Comparison of ENCODE assay signal across 8 cellular contexts in the genomic region with DNA sequence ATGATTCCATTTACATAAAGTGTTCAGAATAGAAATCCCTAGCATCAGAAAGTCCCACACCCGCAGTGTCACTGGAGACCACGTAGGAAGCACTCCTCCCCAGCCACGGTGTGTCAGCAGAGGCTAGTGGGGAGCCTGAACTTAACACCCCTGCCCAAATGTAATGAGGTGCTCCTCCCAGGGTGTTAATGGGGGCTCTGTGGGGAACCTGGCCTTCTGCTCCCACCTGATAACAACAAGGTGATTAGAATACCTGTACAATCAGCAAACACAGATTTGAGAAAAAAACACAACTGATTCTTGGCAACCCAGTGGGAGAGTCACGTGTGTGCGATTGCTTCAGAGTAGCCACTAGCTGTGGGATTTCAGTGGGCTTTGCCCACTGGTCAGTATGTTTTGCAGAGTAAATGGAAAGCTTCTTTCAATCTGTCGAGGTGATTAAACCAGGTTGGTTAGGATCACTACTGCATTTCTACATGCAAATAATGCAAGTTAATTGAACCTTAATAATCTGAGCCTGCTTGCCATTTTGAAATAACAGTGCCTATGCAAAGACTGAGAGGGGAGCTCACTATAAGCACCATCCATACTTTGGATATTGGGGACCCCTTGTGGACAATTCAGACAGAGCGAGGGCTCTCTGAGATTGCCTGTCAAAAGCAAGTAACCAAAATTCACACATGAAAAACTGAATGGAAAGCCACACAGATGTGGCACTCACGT. TPM values are rescaled to one million over a fixed set of nuclear protein-coding genes. Genes with fewer than 3 reads are reported as not detected.
DNase-seq lines count a peak whose midpoint lies in the region; ATAC-seq, FAIRE-seq and TF ChIP-seq lines count a peak whose summit lies in the region.

No MANE protein-coding gene starts in this region.

- H3K36me3 Mint-ChIP-seq in CD4-positive, alpha-beta memory T cell, result no peaks in the 10 kb centered on the region
- no peaks in the 10 kb centered on the region for H3K36me3 Mint-ChIP-seq in activated CD8-positive, alpha-beta T cell treated with anti-CD3 and anti-CD28 coated beads for 36 hours (ENCODE audit: low read depth)

- no peaks in the 10 kb centered on the region for H3K4me1 ChIP-seq in CD4-positive, alpha-beta memory T cell (ENCODE audit: insufficient read depth, low read length)
- H3K4me1 ChIP-seq in foreskin keratinocyte (no peaks in the 10 kb centered on the region), pancreas (peaks cover 0 to 4% (median 0%) of the 10 kb centered on the region in 3 donors)

- 30 to 31% methylated on average over 8 of the region's 8 CpGs for WGBS in pancreas, 2 donors

- TF ChIP-seq CTCF in activated CD8-positive, alpha-beta T cell treated with anti-CD3 and anti-CD28 coated beads for 36 hours (IDR thresholded peaks at IDR 0.05), result peak; percentile 67
- peak; percentile 77 for TF ChIP-seq CTCF in foreskin keratinocyte (conservative IDR thresholded peaks at IDR 0.05)
- TF ChIP-seq CTCF in pancreas (IDR thresholded peaks at IDR 0.05), result peak in 3 of 4 donors; percentile 17 to 25 (median 24)

- H3K27me3 Mint-ChIP-seq in CD4-positive, alpha-beta memory T cell, result peaks cover 3 to 12% of the 10 kb centered on the region in 2 donors
- H3K27me3 Mint-ChIP-seq in activated CD8-positive, alpha-beta T cell treated with anti-CD3 and anti-CD28 coated beads for 36 hours, result peaks cover 1% of the 10 kb centered on the region

- POLR2A ChIA-PET in CD4-positive, alpha-beta memory T cell (lab: Charles Lee; ENCODE audit: partially characterized antibody), result no interaction called here
- POLR2A ChIA-PET in activated CD8-positive, alpha-beta T cell treated with anti-CD3 and anti-CD28 coated beads for 36 hours (lab: Charles Lee), result no interaction called here

- no peak for FAIRE-seq in pancreas (lab: Jason Lieb, UNC)

- no peak overlapping the region for H3K27ac ChIP-seq in CD4-positive, alpha-beta memory T cell (ENCODE audit: low read depth, low read length)
- H3K27ac ChIP-seq in foreskin keratinocyte (no peak overlapping the region), pancreas (no peak overlapping the region)

- intact Hi-C loops in CD4-positive, alpha-beta memory T cell (cut with micrococcal nuclease), result loop anchor here (1.0 kb wide), 1 partner anchor 93 kb away; no protein-coding TSS in a partner anchor
- intact Hi-C loops in activated CD8-positive, alpha-beta T cell treated with anti-CD3 and anti-CD28 coated beads for 36 hours (cut with micrococcal nuclease), result no loop called here
- intact Hi-C loops in pancreas (cut with DNase I), result loop anchor here in 1 of 3 donors (10.0 kb wide), 1 partner anchor 96 kb away; no protein-coding TSS in a partner anchor

- H3K27ac Mint-ChIP-seq in CD4-positive, alpha-beta memory T cell, result no peak overlapping the region
- no peak overlapping the region for H3K27ac Mint-ChIP-seq in activated CD8-positive, alpha-beta T cell treated with anti-CD3 and anti-CD28 coated beads for 36 hours

- peaks cover 0 to 1% (median 0%) of the 10 kb centered on the region in 8 donors for H3K9me3 Mint-ChIP-seq in CD4-positive, alpha-beta memory T cell
- H3K9me3 Mint-ChIP-seq in activated CD8-positive, alpha-beta T cell treated with anti-CD3 and anti-CD28 coated beads for 36 hours, result no peaks in the 10 kb centered on the region

- H3K4me1 Mint-ChIP-seq in CD4-positive, alpha-beta memory T cell, result no peaks in the 10 kb centered on the region
- H3K4me1 Mint-ChIP-seq in activated CD8-positive, alpha-beta T cell treated with anti-CD3 and anti-CD28 coated beads for 36 hours (ENCODE audit: low read depth), result no peaks in the 10 kb centered on the region

- no peaks in the 10 kb centered on the region for H3K36me3 ChIP-seq in CD4-positive, alpha-beta memory T cell (ENCODE audit: insufficient read depth, low read length)
- H3K36me3 ChIP-seq in H7 (replicated peaks; ENCODE audit: control insufficient read depth, insufficient read depth, low read length) (no peaks in the 10 kb centered on the region), pancreas (no peaks in the 10 kb centered on the region)

- H3K9me3 ChIP-seq in CD4-positive, alpha-beta memory T cell (ENCODE audit: control insufficient read depth in 1 of 2, low read length in 2 of 2), result no peaks in the 10 kb centered on the region
- no peaks in the 10 kb centered on the region for H3K9me3 ChIP-seq in pancreas

- peak; percentile 88 for ATAC-seq in activated CD8-positive, alpha-beta T cell treated with anti-CD3 and anti-CD28 coated beads for 36 hours
- peak; percentile 60 for ATAC-seq in foreskin keratinocyte
- ATAC-seq in pancreas, result peak in 3 of 4 donors; percentile 63 to 76 (median 72)
- no peak for ATAC-seq in GM19463 (IDR thresholded peaks at IDR 0.05; ENCODE audit: unreplicated experiment)
- ATAC-seq in HG02885 (IDR thresholded peaks at IDR 0.05; ENCODE audit: poor library complexity, unreplicated experiment), result no peak

- CTCF ChIA-PET in CD4-positive, alpha-beta memory T cell (lab: Charles Lee; ENCODE audit: partially characterized antibody), result interaction anchor here (0.7 to 3.2 kb wide), 9 partner anchors 20 to 232 kb away, joined by 3 to 24 read pairs (median 4); no protein-coding TSS in a partner anchor
- CTCF ChIA-PET in activated CD8-positive, alpha-beta T cell treated with anti-CD3 and anti-CD28 coated beads for 36 hours (lab: Charles Lee), result interaction anchor here (0.7 to 2.2 kb wide), 21 partner anchors 8 to 678 kb away, joined by 3 to 14 read pairs (median 4); a partner anchor contains a TSS

- DNase-seq in CD4-positive, alpha-beta memory T cell, result peak; percentile 44 to 61 (median 55)
- DNase-seq in H7, result peak; percentile 80
- peak; percentile 35 for DNase-seq in NCI-H526 treated with DMSO at 0.1 percent for 48 hours (lab: John Stamatoyannopoulos, UW)
- peak; percentile 69 for DNase-seq in activated CD8-positive, alpha-beta T cell treated with anti-CD3 and anti-CD28 coated beads for 36 hours
- peak in 1 of 2 donors; percentile 37 for DNase-seq in foreskin keratinocyte
- DNase-seq in pancreas, result no peak

- H3K4me3 ChIP-seq in CD4-positive, alpha-beta memory T cell (ENCODE audit: low read length in 2 of 2), result no peak overlapping the region
- H3K4me3 ChIP-seq in H7 (ENCODE audit: insufficient read depth, low read depth, low read length), result no peak overlapping the region
- no peak overlapping the region for H3K4me3 ChIP-seq in pancreas

- no peak overlapping the region for H3K4me3 Mint-ChIP-seq in CD4-positive, alpha-beta memory T cell
- no peak overlapping the region for H3K4me3 Mint-ChIP-seq in activated CD8-positive, alpha-beta T cell treated with anti-CD3 and anti-CD28 coated beads for 36 hours

- no peaks in the 10 kb centered on the region for H3K27me3 ChIP-seq in CD4-positive, alpha-beta memory T cell (ENCODE audit: insufficient read depth, low read length)
- no peaks in the 10 kb centered on the region for H3K27me3 ChIP-seq in H7 (ENCODE audit: control insufficient read depth, insufficient read depth, low read length)
- H3K27me3 ChIP-seq in foreskin keratinocyte, result peaks cover 12% of the 10 kb centered on the region
- H3K27me3 ChIP-seq in pancreas, result no peaks in the 10 kb centered on the region

RNA-seq across cellular contexts. Expression of a gene that starts 20.6 kb away (rescaled TPM):
- 100 to 1,000 TPM; 103 to 109 TPM for total RNA-seq in CD4-positive, alpha-beta memory T cell
- 100 to 1,000 TPM; 279 to 443 TPM for polyA plus RNA-seq in CD4-positive, alpha-beta memory T cell
- 182 and 203 TPM in 2 replicates for total RNA-seq in H7 (2014; rRNA removed; shearing (Covaris generic))
- total RNA-seq in activated CD8-positive, alpha-beta T cell treated with anti-CD3 and anti-CD28 coated beads for 36 hours, result 10 to 100 TPM; 62.6 to 65.2 TPM
- 119 TPM in 2 replicates for total RNA-seq in foreskin keratinocyte
- 156 and 168 TPM in 2 replicates for polyA plus RNA-seq in foreskin keratinocyte
- total RNA-seq in pancreas, result 10 to 100 TPM; 38.9 to 56.8 (median 48.6) TPM
- 100 to 1,000 TPM in 1 of 2 donors, 10 to 100 TPM in 1; 68.1 to 106 TPM for polyA plus RNA-seq in pancreas

RNA-seq across cellular contexts. Expression of a gene that starts 20.8 kb away (rescaled TPM):
- total RNA-seq in CD4-positive, alpha-beta memory T cell, result 10 to 100 TPM; 21.9 to 25.1 TPM
- polyA plus RNA-seq in CD4-positive, alpha-beta memory T cell, result 10 to 100 TPM; 18.9 to 21.7 TPM
- 76.2 and 120 TPM in 2 replicates for total RNA-seq in H7 (2014; rRNA removed; shearing (Covaris generic))
- total RNA-seq in activated CD8-positive, alpha-beta T cell treated with anti-CD3 and anti-CD28 coated beads for 36 hours, result 10 to 100 TPM; 34.9 to 37.7 TPM
- total RNA-seq in foreskin keratinocyte, result 36.0 and 39.8 TPM in 2 replicates
- polyA plus RNA-seq in foreskin keratinocyte, result 21.8 and 23.3 TPM in 2 replicates
- 10 to 100 TPM in 5 of 6 donors, 1 to 10 TPM in 1; 8.3 to 15.3 (median 13.1) TPM for total RNA-seq in pancreas
- polyA plus RNA-seq in pancreas, result 10 to 100 TPM; 14.9 to 15.0 TPM

RNA-seq across cellular contexts. Expression of a gene that starts 25.9 kb away (rescaled TPM):
- 10 to 100 TPM; 47.6 to 49.3 TPM for total RNA-seq in CD4-positive, alpha-beta memory T cell
- polyA plus RNA-seq in CD4-positive, alpha-beta memory T cell, result 10 to 100 TPM; 11.3 to 24.1 TPM
- 73.7 and 84.2 TPM in 2 replicates for total RNA-seq in H7 (2014; rRNA removed; shearing (Covaris generic))
- 100 to 1,000 TPM; 125 to 127 TPM for total RNA-seq in activated CD8-positive, alpha-beta T cell treated with anti-CD3 and anti-CD28 coated beads for 36 hours
- total RNA-seq in foreskin keratinocyte (50.5 and 61.3 TPM in 2 replicates), pancreas (10 to 100 TPM in 5 of 6 donors, 1 to 10 TPM in 1; 9.6 to 23.4 (median 14.7) TPM)
- polyA plus RNA-seq in foreskin keratinocyte (47.9 and 53.6 TPM in 2 replicates), pancreas (10 to 100 TPM; 17.5 to 24.6 TPM)

RNA-seq across cellular contexts. Expression of a gene that starts 42.5 kb away (rescaled TPM):
- not detected for total RNA-seq in CD4-positive, alpha-beta memory T cell
- not detected for polyA plus RNA-seq in CD4-positive, alpha-beta memory T cell
- total RNA-seq in H7 (2014; rRNA removed; shearing (Covaris generic)), result not detected in 2 replicates
- total RNA-seq in activated CD8-positive, alpha-beta T cell treated with anti-CD3 and anti-CD28 coated beads for 36 hours, result not detected
- total RNA-seq in foreskin keratinocyte (0.03 and 0.04 TPM in 2 replicates), pancreas (under 1 TPM in 4 of 6 donors, not detected in 2; 0.03 to 0.19 (median 0.04) TPM)
- polyA plus RNA-seq in foreskin keratinocyte (0.01 and 0.02 TPM in 2 replicates), pancreas (not detected)

RNA-seq across cellular contexts. Expression of a gene that starts 52.1 kb away (rescaled TPM):
- not detected for total RNA-seq in CD4-positive, alpha-beta memory T cell
- polyA plus RNA-seq in CD4-positive, alpha-beta memory T cell, result not detected
- total RNA-seq in H7 (2014; rRNA removed; shearing (Covaris generic)), result not detected in 2 replicates
- not detected for total RNA-seq in activated CD8-positive, alpha-beta T cell treated with anti-CD3 and anti-CD28 coated beads for 36 hours
- total RNA-seq in foreskin keratinocyte, result not detected in 2 replicates
- polyA plus RNA-seq in foreskin keratinocyte, result not detected in 2 replicates
- total RNA-seq in pancreas, result not detected
- polyA plus RNA-seq in pancreas, result not detected

Comparison
In these comparisons a context has a peak if more than half of its experiments do, and no peak if none do; other contexts are left out.
1. DNase-seq: peak in CD4-positive, alpha-beta memory T cell (5 of 5), H7 (single experiment), NCI-H526 treated with DMSO at 0.1 percent for 48 hours (single experiment) and activated CD8-positive, alpha-beta T cell treated with anti-CD3 and anti-CD28 coated beads for 36 hours (single experiment); none in pancreas (0 of 6).
2. ATAC-seq: peak in activated CD8-positive, alpha-beta T cell treated with anti-CD3 and anti-CD28 coated beads for 36 hours (single experiment), foreskin keratinocyte (single experiment) and pancreas (3 of 4); none in GM19463 (single experiment) and HG02885 (single experiment).
3. CTCF ChIP-seq: peak in every context shown above with its lines; median percentile 77 in foreskin keratinocyte; 67 in activated CD8-positive, alpha-beta T cell treated with anti-CD3 and anti-CD28 coated beads for 36 hours; 24 in pancreas.